Comparison of ENCODE assay signal across 20 cellular contexts in genomic region chr1:232986000-232986922, GRCh38. TPM values are rescaled to one million over a fixed set of nuclear protein-coding genes. Genes with fewer than 3 reads are reported as not detected.
DNase-seq lines count a peak whose midpoint lies in the region; ATAC-seq, FAIRE-seq and TF ChIP-seq lines count a peak whose summit lies in the region.
"Had no signal": no experiment of that assay in that cellular context is flagged by ENCODE, and none has a peak within 500 bp of the region (broad histone marks: within the 10 kb centered on the region; RNA-seq: fewer than 3 reads in every experiment).

No MANE protein-coding gene starts in this region.

- no peaks in the 10 kb centered on the region for H3K9me1 ChIP-seq in K562 (ENCODE audit: control insufficient read depth, insufficient read depth, low read length)

- H3K27me3 ChIP-seq in left ventricle myocardium inferior (ENCODE audit: low read depth) = no peaks in the 10 kb centered on the region
- H3K27me3 ChIP-seq in K562 (ENCODE audit: control insufficient read depth in 2 of 2, insufficient read depth in 2 of 2, low read length in 2 of 2) = peaks cover 31 to 79% of the 10 kb centered on the region in 2 experiments; a peak in 4 of 5 replicates

- TF ChIP-seq EP300 in K562 (IDR thresholded peaks at IDR 0.05; ENCODE audit: low read length) = no peak

- in situ Hi-C loops in K562 (cut with MboI) (no loop called here), GM13976 (cut with MboI; ENCODE audit: low sequenced_read_pairs, unreplicated experiment) (no loop called here)

- CTCF ChIA-PET in K562 (lab: Yijun Ruan, JAX; ENCODE audit: low intra/inter-chr PET ratio) = no interaction called here

- no peak for TF ChIP-seq POLR2A in K562 (conservative IDR thresholded peaks at IDR 0.05)

- ATAC-seq in left ventricle myocardium superior = peak; percentile 40
- ATAC-seq in K562 = peak; percentile 34
- ATAC-seq in HG03342 (IDR thresholded peaks at IDR 0.05; ENCODE audit: unreplicated experiment) = no peak

- no peaks in the 10 kb centered on the region for H3K36me3 ChIP-seq in left ventricle myocardium inferior
- H3K36me3 ChIP-seq in K562 (ENCODE audit: control insufficient read depth, insufficient read depth, low read length) = no peaks in the 10 kb centered on the region

- H2AFZ ChIP-seq in K562 (ENCODE audit: low read depth, low read length) = no peak overlapping the region
- H2AFZ ChIP-seq: PC-9 had no signal

- H3K4me2 ChIP-seq in K562 (ENCODE audit: insufficient read depth, low read length) = no peak overlapping the region
- H3K4me2 ChIP-seq: PC-9, SK-N-SH had no signal

- TF ChIP-seq RAD21 in K562 (CRISPR knock-in tag; conservative IDR thresholded peaks at IDR 0.05 in 1 of 2, IDR thresholded peaks at IDR 0.05 in 1 of 2) = no peak

- POLR2A ChIA-PET in K562 (lab: Yijun Ruan, JAX) = interaction anchor here (0.6 to 1.4 kb wide), 4 partner anchors 23 to 127 kb away, joined by 3 to 5 read pairs (median 4); no protein-coding TSS in a partner anchor

- peak overlapping the region in 1 of 2 experiments; percentile 54; a peak in 1 of 4 replicates for H3K9ac ChIP-seq in K562 (ENCODE audit: insufficient read depth in 1 of 2, low read depth in 2 of 2, low read length in 2 of 2)
- H3K9ac ChIP-seq: SK-N-SH had no signal

- H3K27ac ChIP-seq in left ventricle myocardium inferior (replicated peaks) = no peak overlapping the region
- H3K27ac ChIP-seq in K562 (ENCODE audit: extremely low read depth, low read depth, low read length) = no peak overlapping the region
- H3K27ac ChIP-seq: PC-9 had no signal

- H3K4me3 ChIP-seq in left ventricle myocardium inferior (no peak overlapping the region), K562 (no peak overlapping the region)
- H3K4me3 ChIP-seq: PC-9 had no signal

- no peaks in the 10 kb centered on the region for H3K79me2 ChIP-seq in K562 (ENCODE audit: control insufficient read depth, insufficient read depth, low read length)

- no TSS peak for BruUV-seq in K562 (replicated peaks; lab: Mats Ljungman, UMichigan)

- TF ChIP-seq CTCF in left ventricle myocardium inferior (IDR thresholded peaks at IDR 0.05; ENCODE audit: borderline replicate concordance) (no peak), K562 (IDR thresholded peaks at IDR 0.05 in 2 of 3, conservative IDR thresholded peaks at IDR 0.05 in 1 of 3; ENCODE audit: insufficient read depth in 2 of 3, low read depth in 1 of 3, low read length in 3 of 3) (no peak), GM13976 (IDR thresholded peaks at IDR 0.05; ENCODE audit: borderline replicate concordance, control extremely low read depth, extremely low read depth, insufficient read depth, missing control alignments) (no peak)

- H3K9me3 ChIP-seq in left ventricle myocardium inferior (replicated peaks) = no peaks in the 10 kb centered on the region
- H3K9me3 ChIP-seq in K562 (replicated peaks; ENCODE audit: control insufficient read depth, insufficient read depth, low read depth, low read length) = no peaks in the 10 kb centered on the region
- H3K9me3 ChIP-seq: SK-N-SH had no signal

- no peak for FAIRE-seq in K562 (lab: Jason Lieb, UNC)
- FAIRE-seq: H54 had no signal

- 3% methylated on average over 35 of the region's 35 CpGs for WGBS in K562 (ENCODE audit: insufficient coverage, low coverage, missing lambda C conversion rate)

- H4K20me1 ChIP-seq in K562 (replicated peaks; ENCODE audit: control insufficient read depth, insufficient read depth, low read length) = no peaks in the 10 kb centered on the region

- intact Hi-C loops in left ventricle myocardium superior (cut with micrococcal nuclease) = no loop called here
- intact Hi-C loops in left ventricle myocardium inferior (cut with micrococcal nuclease) = no loop called here
- intact Hi-C loops in K562 (cut with micrococcal nuclease) = no loop called here

- peaks cover 19% of the 10 kb centered on the region for H3K4me1 ChIP-seq in left ventricle myocardium inferior
- peaks cover 0 to 13% of the 10 kb centered on the region in 2 experiments; a peak in 2 of 5 replicates for H3K4me1 ChIP-seq in K562 (replicated peaks in 1 of 2; ENCODE audit: control insufficient read depth in 2 of 2, insufficient read depth in 2 of 2, low read length in 2 of 2)

- no peak for DNase-seq in left ventricle myocardium superior
- DNase-seq in left ventricle myocardium inferior = no peak
- no peak for DNase-seq in K562 (ENCODE audit: extremely low read depth in 1 of 4, low spot score in 3 of 4)
- peak; percentile 14 for DNase-seq in mesenteric fat pad (ENCODE audit: low spot score)
- DNase-seq in GM13976 (ENCODE audit: low spot score) = no peak
- no peak for DNase-seq in NCI-H187 (lab: John Stamatoyannopoulos, UW)
- DNase-seq: CD4-positive, CD25-positive, alpha-beta regulatory T cell; DMS79; NCI-H1092; NCI-H1436 treated with DMSO at 0.1 percent for 48 hours; NCI-H2029; NCI-H2227 treated with DMSO at 0.1 percent for 48 hours; NCI-H510A treated with DMSO at 0.1 percent for 48 hours; NCI-H748 treated with DMSO at 0.1 percent for 48 hours; PC-9; RPMI8226; SIG-M5; SK-N-SH had no signal

TF ChIP-seq in K562, 482 proteins besides CTCF, POLR2A, EP300 and RAD21:
- TF ChIP-seq THAP12 (CRISPR knock-in tag; IDR thresholded peaks at IDR 0.05) (0 out of 2 replicates have a peak, but pooled peaks have one; percentile 22), GABPA (tag; conservative IDR thresholded peaks at IDR 0.05; ENCODE audit: low read depth) (peak; percentile 75), TCF7 (IDR thresholded peaks at IDR 0.05; ENCODE audit: borderline replicate concordance) (no peak), VEZF1 (CRISPR knock-in tag; IDR thresholded peaks at IDR 0.05) (peak; percentile 58; the same call in 1 of the 2 replicates), CREM (IDR thresholded peaks at IDR 0.05; ENCODE audit: low read depth) (0 out of 2 replicates have a peak, but pooled peaks have one; percentile 24), ZNF134 (CRISPR knock-in tag; conservative IDR thresholded peaks at IDR 0.05) (no peak), NRF1 (conservative IDR thresholded peaks at IDR 0.05 in 1 of 2, IDR thresholded peaks at IDR 0.05 in 1 of 2) (no peak), CC2D1A (IDR thresholded peaks at IDR 0.05) (no peak)

RNA-seq across cellular contexts. Expression of gene NTPCR, which starts 35.9 kb away (rescaled TPM):
- total RNA-seq in left ventricle myocardium superior (52.2 TPM), left ventricle myocardium inferior (47.6 TPM), K562 (2014; rRNA removed) (19.3 and 29.2 TPM in 2 replicates), K562 (2014; rRNA removed; fragmentation: Illumina TruSeq; extraction: Trizol) (49.6 and 54.5 TPM in 2 replicates), K562 (2015; rRNA removed; fragmentation: Illumina TruSeq; extraction: Trizol) (36.4 and 37.9 TPM in 2 replicates), K562 (2021) (48.8 and 52.6 TPM in 2 replicates), mesenteric fat pad (33.5 TPM)
- 13.4 and 27.5 TPM in 2 replicates for total RNA-seq in K562 (2011; cell fraction: chromatin; rRNA removed; ENCODE audit: low replicate concordance)
- 8.7 and 12.6 TPM in 2 replicates for total RNA-seq in K562 (2011; cell fraction: nucleolus; rRNA removed)
- total RNA-seq in K562 (2011; cell fraction: nucleoplasm; rRNA removed) = 17.9 and 28.5 TPM in 2 replicates
- polyA plus RNA-seq in K562 (2011; rRNA removed) (44.3 and 47.3 TPM in 2 replicates), K562 (2014; fragmentation: Illumina TruSeq; extraction: Trizol) (57.4 and 60.8 TPM in 2 replicates), K562 (2014; fragmentation: Nextera tagmentation; extraction: Ambion mirVana) (100 to 1,000 TPM; 101 to 105 TPM), K562 (2014; rRNA removed) (36.9 and 40.4 TPM in 2 replicates)
- polyA plus RNA-seq in K562 (2011; cell fraction: cytosol; rRNA removed) = 14.7 and 20.5 TPM in 2 replicates
- polyA plus RNA-seq in K562 (2011; cell fraction: nucleus; rRNA removed) = 21.2 and 25.4 TPM in 2 replicates
- polyA plus RNA-seq in K562 (2012) = 54.3 and 59.2 TPM in 2 replicates
- polyA minus RNA-seq in K562 (2011; rRNA and poly(A)+ RNA removed) = 20.2 and 25.0 TPM in 2 replicates
- 9.9 and 20.2 TPM in 2 replicates for polyA minus RNA-seq in K562 (2011; cell fraction: cytosol; rRNA and poly(A)+ RNA removed)
- polyA minus RNA-seq in K562 (2011; cell fraction: nucleus; rRNA and poly(A)+ RNA removed) = 21.1 and 27.5 TPM in 2 replicates
